Comparison of ENCODE assay signal across 7 cellular contexts in genomic region chr13:78022164-78022877, GRCh38.
DNase-seq lines count a peak whose midpoint lies in the region; ATAC-seq lines count a peak whose summit lies in the region.

No MANE protein-coding gene starts in this region.

- DNase-seq in NCI-H2081 treated with DMSO at 0.1 percent for 48 hours (lab: John Stamatoyannopoulos, UW) = peak; percentile 12
- DNase-seq in activated T-cell treated with anti-CD3 and anti-CD28 coated beads for 24 hours (ENCODE audit: low read depth) = peak; percentile 30
- DNase-seq in right cardiac atrium = peak in 2 of 3 donors; percentile 23 to 34
- DNase-seq in stimulated activated CD8-positive, alpha-beta memory T cell treated with anti-CD3 and anti-CD28 coated beads, Interleukin-15, amount 100 ng/mL, for 4 hours (ENCODE audit: low read depth in 2 of 2) = peak; percentile 3 to 11
- no peak for DNase-seq in HUDEP-2 (lab: John Stamatoyannopoulos, UW; ENCODE audit: unreplicated experiment in 76 of 76)

- intact Hi-C loops in right cardiac atrium (cut with DNase I) = no loop called here

- H3K27ac ChIP-seq in right cardiac atrium (ENCODE audit: low read length) = no peak overlapping the region

- 55% methylated on average over 2 of the region's 2 CpGs for WGBS in right cardiac atrium

- H3K4me1 ChIP-seq in right cardiac atrium (ENCODE audit: control insufficient read depth, insufficient read depth, low read length) = peaks cover 3% of the 10 kb centered on the region

- H3K27me3 ChIP-seq in right cardiac atrium (ENCODE audit: control insufficient read depth, insufficient read depth) = no peaks in the 10 kb centered on the region

- H3K9me3 ChIP-seq in right cardiac atrium (ENCODE audit: control insufficient read depth, low read length) = no peaks in the 10 kb centered on the region

- no peak overlapping the region for H3K4me3 ChIP-seq in right cardiac atrium (ENCODE audit: low read length)

- ATAC-seq in GM18867 (IDR thresholded peaks at IDR 0.05; ENCODE audit: unreplicated experiment) = peak; percentile 100
- ATAC-seq in HG02763 (IDR thresholded peaks at IDR 0.05; ENCODE audit: unreplicated experiment) = peak; percentile 100
- peak; percentile 64 to 79 for ATAC-seq in right cardiac atrium

Comparison
In these comparisons a context has a peak if more than half of its experiments do, and no peak if none do; other contexts are left out.
1. DNase-seq: peak in NCI-H2081 treated with DMSO at 0.1 percent for 48 hours (single experiment), activated T-cell treated with anti-CD3 and anti-CD28 coated beads for 24 hours (single experiment), right cardiac atrium (2 of 3) and stimulated activated CD8-positive, alpha-beta memory T cell treated with anti-CD3 and anti-CD28 coated beads, Interleukin-15, amount 100 ng/mL, for 4 hours (2 of 2); none in HUDEP-2 (0 of 76).
2. Peak in every context shown above with its lines, with median percentiles within 50 percentile points of each other: ATAC-seq.